ENCODE assay signal across 22 cellular contexts in the genomic region with DNA sequence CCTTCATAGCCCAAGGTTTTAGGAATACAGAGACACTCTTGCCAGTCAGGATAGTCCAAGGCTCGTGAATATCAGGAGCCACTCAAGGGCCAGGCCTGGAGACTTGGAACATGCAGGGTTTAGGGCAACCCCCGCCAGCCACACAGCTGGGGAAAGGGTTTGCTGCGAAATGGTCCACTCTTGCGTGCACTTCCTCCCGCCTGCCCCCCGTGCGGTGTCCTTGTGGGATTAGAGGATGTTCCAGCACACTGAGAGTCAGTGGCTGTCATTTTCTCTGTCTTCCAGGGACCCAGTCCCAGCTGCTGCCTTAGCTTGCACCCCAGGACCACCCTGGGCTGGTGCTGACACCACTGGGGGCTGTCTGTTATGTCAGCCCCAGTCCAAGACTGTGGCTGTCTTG.
"Had no signal": no experiment of that assay in that cellular context is flagged by ENCODE, and none has a peak within 500 bp of the region (broad histone marks: within the 10 kb centered on the region; RNA-seq: fewer than 3 reads in every experiment).

No MANE protein-coding gene starts in this region.

- H3K27ac Mint-ChIP-seq: activated CD4-positive, alpha-beta T cell treated with anti-CD3 and anti-CD28 coated beads for 36 hours; activated naive CD8-positive, alpha-beta T cell; type B pancreatic cell had no signal

- H3K9me3 Mint-ChIP-seq: activated T-helper 1 cell treated with anti-CD3 and anti-CD28 coated beads, Interleukin-12 subunit alpha, Interleukin-12 subunit beta, Interleukin-2, Interleukin-4 antibody, amounts not matched to agents 30 ng/mL and 10 ng/mL and 1 ng/mL, durations not matched to agents 14 hours and 24 hours and 36 hours; naive B cell; neural crest cell; type B pancreatic cell had no signal

- H3K27me3 ChIP-seq: body of pancreas, dorsolateral prefrontal cortex, foreskin keratinocyte, stomach, testis had no signal

- H3K27me3 Mint-ChIP-seq: activated CD4-positive, alpha-beta T cell treated with anti-CD3 and anti-CD28 coated beads for 36 hours; activated naive CD8-positive, alpha-beta T cell; naive B cell; type B pancreatic cell had no signal

- H3K4me1 ChIP-seq: foreskin keratinocyte had no signal

- H3K4me3 ChIP-seq: body of pancreas, dorsolateral prefrontal cortex, left ventricle myocardium inferior, mucosa of descending colon, psoas muscle, stomach, testis had no signal

- H3K27ac ChIP-seq: foreskin keratinocyte, left ventricle myocardium inferior, psoas muscle, testis had no signal

- H3K4me1 Mint-ChIP-seq: activated CD4-positive, alpha-beta T cell treated with anti-CD3 and anti-CD28 coated beads for 36 hours had no signal

- DNase-seq: activated CD4-positive, alpha-beta T cell treated with anti-CD3 and anti-CD28 coated beads for 36 hours; activated CD4-positive, alpha-beta T cell treated with anti-CD3 and anti-CD28 coated beads, Interleukin-2, amount 50 U/mL, for 48 hours; activated T-cell treated with anti-CD3 and anti-CD28 coated beads for 4 hours; body of pancreas; dorsolateral prefrontal cortex; foreskin keratinocyte; glutamatergic neuron; kidney glomerular epithelial cell; left ventricle myocardium inferior; mesenchymal stem cell; naive B cell; small intestine; stimulated activated CD4-positive, alpha-beta T cell treated with anti-CD3 and anti-CD28 coated beads, Interleukin-4, amount 100 ng/mL, for 1 hour; stomach; T-helper 2 cell; testis had no signal

- H3K4me3 Mint-ChIP-seq: activated CD4-positive, alpha-beta T cell treated with anti-CD3 and anti-CD28 coated beads for 36 hours; activated naive CD8-positive, alpha-beta T cell; activated T-helper 1 cell treated with anti-CD3 and anti-CD28 coated beads, Interleukin-12 subunit alpha, Interleukin-12 subunit beta, Interleukin-2, Interleukin-4 antibody, amounts not matched to agents 30 ng/mL and 10 ng/mL and 1 ng/mL, durations not matched to agents 14 hours and 24 hours and 36 hours; naive B cell; neural crest cell; type B pancreatic cell had no signal

- H3K9me3 ChIP-seq: body of pancreas, left ventricle myocardium inferior, mucosa of descending colon, psoas muscle, stomach, testis had no signal

- ATAC-seq: activated CD4-positive, alpha-beta T cell treated with anti-CD3 and anti-CD28 coated beads for 36 hours; body of pancreas; foreskin keratinocyte; mucosa of descending colon; psoas muscle had no signal
